In genomic region chr4:39044364-39044946, GRCh38 we compare ENCODE assay signal across 8 cellular contexts. TPM values are rescaled to one million over a fixed set of nuclear protein-coding genes. Genes with fewer than 3 reads are reported as not detected.
DNase-seq lines count a peak whose midpoint lies in the region; ATAC-seq, FAIRE-seq and TF ChIP-seq lines count a peak whose summit lies in the region.

No MANE protein-coding gene starts in this region.

- DNase-seq in GM12892 (ENCODE audit: insufficient read length) (peak; percentile 67), NCI-H146 (lab: John Stamatoyannopoulos, UW) (peak; percentile 42), T1000 (lab: John Stamatoyannopoulos, UW) (peak; percentile 91), astrocyte of the cerebellum (ENCODE audit: low read depth) (peak; percentile 64), hypothalamus (lab: John Stamatoyannopoulos, UW) (peak; percentile 51 to 94 (median 81)), retina (peak; percentile 71), DMS79 treated with DMSO at 0.1 percent for 48 hours (lab: John Stamatoyannopoulos, UW) (no peak)

- peak; percentile 74 for ATAC-seq in HG02759 (IDR thresholded peaks at IDR 0.05; ENCODE audit: unreplicated experiment)

- no peak for TF ChIP-seq CTCF in astrocyte of the cerebellum (IDR thresholded peaks at IDR 0.05; ENCODE audit: low read depth, low read length, missing control alignments)

- in situ Hi-C loops in astrocyte of the cerebellum (cut with HindIII; ENCODE audit: low sequenced_read_pairs): no loop called here

- H3K4me3 ChIP-seq in astrocyte of the cerebellum (ENCODE audit: low read depth, low read length): peak overlapping the region; percentile 50

- peak; percentile 66 for TF ChIP-seq POLR2A in GM12892 (IDR thresholded peaks at IDR 0.05; ENCODE audit: low read depth, low read length)

- FAIRE-seq in GM12892 (lab: Jason Lieb, UNC): peak; percentile 90

RNA-seq across cellular contexts. Expression of gene TMEM156, which starts 12.2 kb away (rescaled TPM):
- polyA plus RNA-seq in GM12892 (2012; ENCODE audit: missing spikeins): 26.1 TPM

RNA-seq across cellular contexts. Expression of gene KLHL5, which starts 17.6 kb away (rescaled TPM):
- 10.7 TPM for polyA plus RNA-seq in GM12892 (2012; ENCODE audit: missing spikeins)
